Comparison of ENCODE assay signal across 8 cellular contexts in genomic region chr10:95295031-95295755, GRCh38. TPM values are rescaled to one million over a fixed set of nuclear protein-coding genes. Genes with fewer than 3 reads are reported as not detected.
DNase-seq lines count a peak whose midpoint lies in the region; ATAC-seq and TF ChIP-seq lines count a peak whose summit lies in the region.

No MANE protein-coding gene starts in this region.

- CTCF ChIA-PET in GM10248 (lab: Yijun Ruan, JAX) = interaction anchor here (0.6 to 2.0 kb wide), 14 partner anchors 8 to 135 kb away, joined by 3 to 7 read pairs (median 4); no protein-coding TSS in a partner anchor

- intact Hi-C loops in thyroid gland (cut with DNase I) = no loop called here

- POLR2A ChIA-PET in GM10248 (lab: Yijun Ruan, JAX) = interaction anchor here (0.7 kb wide), 1 partner anchor 16 kb away, joined by 3 read pairs; no protein-coding TSS in a partner anchor

- TF ChIP-seq CTCF in GM10248 (IDR thresholded peaks at IDR 0.05; ENCODE audit: control extremely low read depth, extremely low read depth, low read depth, missing control alignments) (no peak), coronary artery (IDR thresholded peaks at IDR 0.05) (no peak), thyroid gland (IDR thresholded peaks at IDR 0.05) (no peak)

- peak; percentile 19 to 68 for TF ChIP-seq POLR2A in thyroid gland (IDR thresholded peaks at IDR 0.05)

- peak overlapping the region; percentile 43 for H3K4me3 ChIP-seq in HUES48 (ENCODE audit: low read depth, low read length)
- peak overlapping the region; percentile 36 for H3K4me3 ChIP-seq in SJSA1
- H3K4me3 ChIP-seq in coronary artery = peak overlapping the region; percentile 65
- peak overlapping the region; percentile 12 for H3K4me3 ChIP-seq in mononuclear cell (ENCODE audit: low read length)
- H3K4me3 ChIP-seq in thyroid gland (replicated peaks in 1 of 3) = peak overlapping the region in 1 of 3 donors; percentile 25

- ATAC-seq in GM21447 (IDR thresholded peaks at IDR 0.05; ENCODE audit: unreplicated experiment) = peak; percentile 69

- no peaks in the 10 kb centered on the region for H3K36me3 ChIP-seq in HUES48 (ENCODE audit: control insufficient read depth, insufficient read depth, low read length)
- H3K36me3 ChIP-seq in SJSA1 = peaks cover 5% of the 10 kb centered on the region
- no peaks in the 10 kb centered on the region for H3K36me3 ChIP-seq in thyroid gland

- H3K9me3 ChIP-seq in HUES48 (ENCODE audit: control insufficient read depth, insufficient read depth, low read length) (no peaks in the 10 kb centered on the region), SJSA1 (replicated peaks) (no peaks in the 10 kb centered on the region), mononuclear cell (ENCODE audit: low read depth, low read length) (no peaks in the 10 kb centered on the region), thyroid gland (no peaks in the 10 kb centered on the region)

- WGBS in thyroid gland, 2 donors = 2 to 4% methylated on average over 23 to 35 of the region's 39 CpGs

- H3K27me3 ChIP-seq in HUES48 (ENCODE audit: control insufficient read depth, insufficient read depth, low read length) = peaks cover 50% of the 10 kb centered on the region
- H3K27me3 ChIP-seq in SJSA1 (replicated peaks) = no peaks in the 10 kb centered on the region
- peaks cover 9% of the 10 kb centered on the region for H3K27me3 ChIP-seq in mononuclear cell (ENCODE audit: insufficient read depth, low read length)
- no peaks in the 10 kb centered on the region for H3K27me3 ChIP-seq in thyroid gland

- H3K9ac ChIP-seq in HUES48 (ENCODE audit: low read depth, low read length) = no peak overlapping the region

- peaks cover 7% of the 10 kb centered on the region for H3K4me1 ChIP-seq in HUES48 (ENCODE audit: control insufficient read depth, insufficient read depth, low read length)
- H3K4me1 ChIP-seq in SJSA1 (replicated peaks) = peaks cover 34% of the 10 kb centered on the region
- peaks cover 57% of the 10 kb centered on the region for H3K4me1 ChIP-seq in mononuclear cell (ENCODE audit: insufficient read depth, low read length)
- peaks cover 10 to 20% of the 10 kb centered on the region in 2 donors for H3K4me1 ChIP-seq in thyroid gland

- peak; percentile 86 for DNase-seq in GM10248 (ENCODE audit: extremely low spot score)
- DNase-seq in SJSA1 (ENCODE audit: low read depth in 1 of 2, low spot score in 2 of 2) = peak; percentile 68 to 81
- DNase-seq in coronary artery (ENCODE audit: low spot score) = no peak
- DNase-seq in thyroid gland = peak; percentile 74 to 83
- DNase-seq in effector CD4-positive, alpha-beta T cell = no peak

- no peak overlapping the region for H3K27ac ChIP-seq in HUES48 (ENCODE audit: low read depth, low read length)
- H3K27ac ChIP-seq in SJSA1 = peak overlapping the region; percentile 70
- peak overlapping the region in 1 of 2 donors; percentile 48 for H3K27ac ChIP-seq in coronary artery
- peak overlapping the region; percentile 45 to 77 (median 57) for H3K27ac ChIP-seq in thyroid gland

RNA-seq across cellular contexts. Expression of gene PDLIM1, which starts 4.4 kb away (rescaled TPM):
- 45.5 and 55.6 TPM in 2 replicates for total RNA-seq in SJSA1 (2014; rRNA removed; shearing (Covaris generic))
- total RNA-seq in mononuclear cell (19.9 TPM), thyroid gland (100 to 1,000 TPM in 1 of 4 donors, 10 to 100 TPM in 3; 67.8 to 158 (median 90.7) TPM)

Comparison
In these comparisons a context has a peak if more than half of its experiments do, and no peak if none do; other contexts are left out.
1. DNase-seq: peak in GM10248 (single experiment), SJSA1 (2 of 2) and thyroid gland (2 of 2); none in coronary artery (single experiment) and effector CD4-positive, alpha-beta T cell (single experiment).